In the genomic region with DNA sequence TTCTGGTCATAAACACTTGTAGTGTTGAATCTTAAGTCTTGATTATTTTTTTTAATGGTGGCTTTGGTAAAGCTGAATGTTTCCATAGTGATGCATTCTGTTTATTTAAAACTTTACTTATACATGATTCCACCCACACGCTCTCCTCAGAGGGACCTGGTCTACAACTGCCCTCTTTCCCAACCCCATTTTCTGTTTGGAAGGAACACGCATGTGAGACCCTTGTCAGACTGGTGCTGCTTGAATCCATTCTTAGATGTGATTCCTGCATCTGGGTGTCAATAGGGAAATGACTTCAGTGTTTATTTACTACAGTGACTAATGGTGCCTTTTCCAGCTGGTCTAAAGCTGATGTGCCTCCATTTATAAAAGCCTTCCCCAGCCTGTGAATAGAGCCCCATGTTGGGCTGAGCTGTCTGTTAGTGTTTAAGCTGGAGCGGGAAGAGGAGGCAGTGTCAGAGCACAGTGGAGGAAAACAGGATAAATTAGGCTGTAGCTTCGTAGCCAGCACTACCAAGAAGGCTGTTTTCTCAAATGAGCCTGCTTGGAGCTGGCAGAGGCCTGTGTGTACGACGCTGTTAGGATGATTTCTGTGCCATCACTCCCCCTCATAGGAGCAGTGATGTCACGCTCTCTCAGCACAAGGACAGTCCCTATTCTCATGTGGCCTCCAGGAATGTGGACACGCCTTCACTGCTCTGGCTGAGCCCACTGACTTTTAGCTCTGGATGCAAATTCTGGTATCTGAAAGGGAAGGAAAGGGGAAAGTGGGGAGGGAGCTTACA, we compare ENCODE assay signal across 11 cellular contexts. TPM values are rescaled to one million over a fixed set of nuclear protein-coding genes. Genes with fewer than 3 reads are reported as not detected.
DNase-seq lines count a peak whose midpoint lies in the region; ATAC-seq, FAIRE-seq and TF ChIP-seq lines count a peak whose summit lies in the region.
"Had no signal": no experiment of that assay in that cellular context is flagged by ENCODE, and none has a peak within 500 bp of the region (broad histone marks: within the 10 kb centered on the region; RNA-seq: fewer than 3 reads in every experiment).

No MANE protein-coding gene starts in this region.

- H3K4me1 ChIP-seq in ascending aorta, result peaks cover 32 to 68% of the 10 kb centered on the region in 2 donors
- peaks cover 0 to 51% of the 10 kb centered on the region in 2 donors for H3K4me1 ChIP-seq in right atrium auricular region
- H3K4me1 ChIP-seq in prostate gland (replicated peaks), result no peaks in the 10 kb centered on the region

- H3K36me3 ChIP-seq in ascending aorta, result no peaks in the 10 kb centered on the region
- peaks cover 27% of the 10 kb centered on the region for H3K36me3 ChIP-seq in right atrium auricular region
- no peaks in the 10 kb centered on the region for H3K36me3 ChIP-seq in prostate gland

- no peaks in the 10 kb centered on the region for H3K27me3 ChIP-seq in ascending aorta
- H3K27me3 ChIP-seq in right atrium auricular region, result no peaks in the 10 kb centered on the region
- H3K27me3 ChIP-seq in prostate gland (replicated peaks; ENCODE audit: insufficient read depth), result no peaks in the 10 kb centered on the region

- TF ChIP-seq CTCF in ascending aorta (IDR thresholded peaks at IDR 0.05) (no peak), right atrium auricular region (IDR thresholded peaks at IDR 0.05) (no peak), prostate gland (IDR thresholded peaks at IDR 0.05) (no peak)

- 43% methylated on average over 8 of the region's 8 CpGs for WGBS in prostate gland

- no peak for FAIRE-seq in HTR-8/SVneo (lab: Jason Lieb, UNC)

- H3K27ac ChIP-seq in ascending aorta (peak overlapping the region; percentile 99), right atrium auricular region (peak overlapping the region; percentile 84 to 85), prostate gland (peak overlapping the region; percentile 65)

- no peaks in the 10 kb centered on the region for H3K9me3 ChIP-seq in ascending aorta
- H3K9me3 ChIP-seq in right atrium auricular region, result no peaks in the 10 kb centered on the region
- H3K9me3 ChIP-seq in prostate gland, result no peaks in the 10 kb centered on the region

- no peak for TF ChIP-seq POLR2A in prostate gland (IDR thresholded peaks at IDR 0.05)

- DNase-seq in DMS53 treated with DMSO at 0.1 percent for 48 hours (lab: John Stamatoyannopoulos, UW; ENCODE audit: unreplicated experiment) (peak; percentile 8), ascending aorta (ENCODE audit: low spot score in 2 of 2) (peak in 1 of 2 donors; percentile 89), right atrium auricular region (ENCODE audit: low spot score) (peak; percentile 89), prostate gland (ENCODE audit: low spot score) (no peak), NCI-H510A (lab: John Stamatoyannopoulos, UW) (no peak), HTR-8/SVneo (ENCODE audit: insufficient read length, low spot score) (no peak)
- DNase-seq: activated CD8-positive, alpha-beta memory T cell treated with anti-CD3 and anti-CD28 coated beads for 24 hours; COR-L47; stimulated activated naive CD8-positive, alpha-beta T cell treated with anti-CD3 and anti-CD28 coated beads, Interleukin-15, Interleukin-2, amounts not matched to agents 100 U/mL and 50 U/mL, for 24 hours had no signal

- intact Hi-C loops in ascending aorta (cut with DNase I) (loop anchor here (1.0 to 10.0 kb wide), 4 partner anchors 19 to 681 kb away; partner anchors contain the start of gene C11orf96), prostate gland (cut with DNase I) (no loop called here)

- H3K4me3 ChIP-seq in ascending aorta (peak overlapping the region in 1 of 2 donors; percentile 21), right atrium auricular region (no peak overlapping the region), prostate gland (no peak overlapping the region)

- no peak for ATAC-seq in GM18909 (IDR thresholded peaks at IDR 0.05; ENCODE audit: poor library complexity, unreplicated experiment)
- no peak for ATAC-seq in HG02938 (IDR thresholded peaks at IDR 0.05; ENCODE audit: unreplicated experiment)
- ATAC-seq: stimulated activated naive CD8-positive, alpha-beta T cell treated with anti-CD3 and anti-CD28 coated beads, Interleukin-15, Interleukin-2, amounts not matched to agents 100 U/mL and 50 U/mL, for 24 hours had no signal

RNA-seq across cellular contexts. Expression of gene C11orf96, which starts 18.9 kb away (rescaled TPM):
- total RNA-seq in ascending aorta (2,116 TPM), right atrium auricular region (100 to 1,000 TPM in 1 of 2 donors, 10 to 100 TPM in 1; 60.2 to 156 TPM), prostate gland (100 to 1,000 TPM in 1 of 2 donors, 10 to 100 TPM in 1; 21.4 to 268 TPM)

RNA-seq across cellular contexts. Expression of gene ALKBH3, which starts 42.9 kb away (rescaled TPM):
- 19.1 TPM for total RNA-seq in ascending aorta
- 10 to 100 TPM; 10.5 to 19.8 TPM for total RNA-seq in right atrium auricular region
- 10 to 100 TPM; 37.6 to 55.7 TPM for total RNA-seq in prostate gland

Comparison
In these comparisons a context has a peak if more than half of its experiments do, and no peak if none do; other contexts are left out.
1. DNase-seq: peak in DMS53 treated with DMSO at 0.1 percent for 48 hours (single experiment) and right atrium auricular region (single experiment); none in prostate gland (single experiment), NCI-H510A (single experiment) and HTR-8/SVneo (single experiment).
2. Peak in every context shown above with its lines, with median percentiles within 50 percentile points of each other: H3K27ac ChIP-seq.